ENCODE assay signal across 25 cellular contexts in the genomic region with DNA sequence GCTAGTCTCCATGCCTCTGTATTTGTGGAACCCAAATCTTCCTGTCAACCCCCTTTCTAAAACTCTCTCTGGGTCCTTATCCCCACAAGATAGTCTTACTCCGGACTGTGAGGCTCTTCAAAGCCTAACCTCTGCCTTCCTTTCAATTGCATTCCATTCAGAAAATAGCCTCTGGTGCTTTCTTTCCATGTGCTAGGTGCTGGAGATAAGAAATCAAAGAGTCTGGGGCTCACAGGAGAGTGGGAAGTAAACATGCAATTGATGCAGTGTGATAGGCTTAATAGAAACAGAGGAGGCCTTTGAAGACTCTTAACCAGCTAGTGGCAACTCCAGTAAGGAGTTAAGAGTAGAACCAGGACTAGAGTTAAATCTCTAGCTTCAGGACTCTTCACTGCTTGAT.
"Had no signal": no experiment of that assay in that cellular context is flagged by ENCODE, and none has a peak within 500 bp of the region (broad histone marks: within the 10 kb centered on the region; RNA-seq: fewer than 3 reads in every experiment).

No MANE protein-coding gene starts in this region.

- H3K4me3 ChIP-seq: neural progenitor cell, spleen, tibial nerve had no signal

- H3K36me3 Mint-ChIP-seq: mesothelial cell of epicardium, natural killer cell, neural progenitor cell had no signal

- ATAC-seq: activated CD4-positive, CD25-positive, alpha-beta regulatory T cell treated with anti-CD3 and anti-CD28 coated beads, Interleukin-2, amount 50 U/mL, for 24 hours; left ventricle myocardium superior; natural killer cell; right cardiac atrium; T-helper 17 cell had no signal

- H3K9me3 Mint-ChIP-seq: activated T-cell treated with anti-CD3 and anti-CD28 coated beads, Interleukin-2, amount 50 U/mL, for 24 hours; mesothelial cell of epicardium; neural progenitor cell had no signal

- H3K27ac Mint-ChIP-seq: activated T-cell treated with anti-CD3 and anti-CD28 coated beads, Interleukin-2, amount 50 U/mL, for 24 hours; mesothelial cell of epicardium; natural killer cell; neural progenitor cell; T-helper 17 cell had no signal

- H3K27me3 ChIP-seq: neural progenitor cell, tibial nerve had no signal

- H3K36me3 ChIP-seq: neural progenitor cell, spleen, tibial nerve, WERI-Rb-1 had no signal

- DNase-seq: activated CD4-positive, alpha-beta T cell treated with anti-CD3 and anti-CD28 coated beads for 48 hours; activated CD4-positive, alpha-beta T cell treated with anti-CD3 and anti-CD28 coated beads, Interleukin-2, amount 50 U/mL, for 48 hours; activated CD8-positive, alpha-beta memory T cell treated with anti-CD3 and anti-CD28 coated beads, Interleukin-2, amount 50 U/mL, for 48 hours; activated gamma-delta T cell treated with Interleukin-2 at 50 U/mL for 16 hours; activated naive CD4-positive, alpha-beta T cell treated with anti-CD3 and anti-CD28 coated beads, Interleukin-2, amount 50 U/mL, for 16 hours; activated T-cell treated with anti-CD3 and anti-CD28 coated beads, Interleukin-2, amount 50 U/mL, for 24 hours; dermis blood vessel endothelial cell; effector CD8-positive, alpha-beta T cell; left ventricle myocardium superior; natural killer cell; occipital lobe; posterior cingulate gyrus; right cardiac atrium; spleen; stimulated activated naive CD4-positive, alpha-beta T cell treated with Interleukin-2 at 50 U/mL for 16 hours; T-helper 17 cell; T1000; WERI-Rb-1 had no signal

- H2AFZ ChIP-seq: neural progenitor cell had no signal

- H3K9me3 ChIP-seq: spleen, tibial nerve had no signal

- H3K4me1 Mint-ChIP-seq: natural killer cell, T-helper 17 cell had no signal

- FAIRE-seq: bronchial epithelial cell, colon, frontal cortex had no signal

- H3K4me2 ChIP-seq: neural progenitor cell had no signal

- H3K9ac ChIP-seq: neural progenitor cell had no signal

- H3K27ac ChIP-seq: neural progenitor cell, spleen, tibial nerve, WERI-Rb-1 had no signal

- H3K4me1 ChIP-seq: neural progenitor cell, spleen, tibial nerve had no signal

- H3K4me3 Mint-ChIP-seq: activated T-cell treated with anti-CD3 and anti-CD28 coated beads, Interleukin-2, amount 50 U/mL, for 24 hours; mesothelial cell of epicardium; natural killer cell; neural progenitor cell; T-helper 17 cell had no signal
